In the genomic region with DNA sequence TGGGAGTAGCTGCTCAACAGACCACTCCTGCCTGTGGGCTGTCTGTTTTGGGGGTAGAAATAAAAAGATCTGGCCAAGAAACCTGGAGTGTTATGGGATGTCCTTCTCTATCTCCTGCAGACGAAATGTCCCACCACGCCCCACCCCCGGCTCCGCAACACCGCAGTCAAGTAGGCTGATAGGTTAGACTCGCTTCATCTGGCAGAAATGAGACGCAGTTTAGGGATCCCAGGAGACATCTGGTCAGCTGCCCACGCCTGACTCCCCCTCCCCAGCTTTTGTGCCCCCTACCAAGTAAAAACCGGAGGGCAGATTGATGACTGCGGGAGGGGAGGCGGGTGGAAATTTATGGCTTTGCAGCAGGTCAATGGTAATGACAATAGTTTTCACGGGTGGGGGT, we compare ENCODE assay signal across 23 cellular contexts. TPM values are rescaled to one million over a fixed set of nuclear protein-coding genes. Genes with fewer than 3 reads are reported as not detected.
DNase-seq lines count a peak whose midpoint lies in the region; ATAC-seq and TF ChIP-seq lines count a peak whose summit lies in the region.
"Had no signal": no experiment of that assay in that cellular context is flagged by ENCODE, and none has a peak within 500 bp of the region (broad histone marks: within the 10 kb centered on the region; RNA-seq: fewer than 3 reads in every experiment).

No MANE protein-coding gene starts in this region.

- H3K4me1 ChIP-seq in BLaER1 (peaks cover 100% of the 10 kb centered on the region), MM.1S (ENCODE audit: low read length) (peaks cover 48% of the 10 kb centered on the region), neural progenitor cell (peaks cover 19% of the 10 kb centered on the region), spleen (peaks cover 16 to 100% (median 65%) of the 10 kb centered on the region in 6 donors)
- H3K4me1 ChIP-seq: left lung had no signal

- peak overlapping the region; percentile 40 for H3K4me3 ChIP-seq in BLaER1
- H3K4me3 ChIP-seq in MM.1S (ENCODE audit: low read length), result no peak overlapping the region
- H3K4me3 ChIP-seq in coronary artery, result no peak overlapping the region
- no peak overlapping the region for H3K4me3 ChIP-seq in neural progenitor cell
- no peak overlapping the region for H3K4me3 ChIP-seq in spleen
- H3K4me3 ChIP-seq: left lung had no signal

- H2AFZ ChIP-seq in MM.1S (ENCODE audit: low read length) (no peak overlapping the region), neural progenitor cell (replicated peaks) (no peak overlapping the region)

- no peaks in the 10 kb centered on the region for H3K9me3 Mint-ChIP-seq in neural progenitor cell
- H3K9me3 Mint-ChIP-seq: activated T-helper 17 cell treated with anti-CD3 and anti-CD28 coated beads, Interleukin-2, amount 50 U/mL, for 72 hours; neural crest cell had no signal

- peak overlapping the region; percentile 48 for H3K4me3 Mint-ChIP-seq in neural progenitor cell
- H3K4me3 Mint-ChIP-seq: activated CD8-positive, alpha-beta memory T cell treated with anti-CD3 and anti-CD28 coated beads, Interleukin-2, amount 10 ng/mL, durations not matched to agents 7 days and 5 days; activated naive CD8-positive, alpha-beta T cell; activated T-helper 17 cell treated with anti-CD3 and anti-CD28 coated beads, Interleukin-2, amount 50 U/mL, for 72 hours; CD14-positive monocyte had no signal

- H3K27me3 Mint-ChIP-seq in neural progenitor cell (ENCODE audit: insufficient read depth, low read depth), result peaks cover 11% of the 10 kb centered on the region
- H3K27me3 Mint-ChIP-seq: activated naive CD8-positive, alpha-beta T cell; activated T-helper 17 cell treated with anti-CD3 and anti-CD28 coated beads, Interleukin-2, amount 50 U/mL, for 72 hours had no signal

- H3K9ac ChIP-seq in BLaER1 (peak overlapping the region; percentile 53; the same call in 1 of the 2 replicates), MM.1S (ENCODE audit: low read length) (0 out of 2 replicates have a peak overlapping the region, but pooled peaks have one; percentile 83), neural progenitor cell (no peak overlapping the region)

- H3K27ac Mint-ChIP-seq in neural progenitor cell, result no peak overlapping the region
- H3K27ac Mint-ChIP-seq: activated CD8-positive, alpha-beta memory T cell treated with anti-CD3 and anti-CD28 coated beads, Interleukin-2, amount 10 ng/mL, durations not matched to agents 7 days and 5 days; activated naive CD8-positive, alpha-beta T cell; activated T-helper 17 cell treated with anti-CD3 and anti-CD28 coated beads, Interleukin-2, amount 50 U/mL, for 72 hours; CD14-positive monocyte had no signal

- no peaks in the 10 kb centered on the region for H3K27me3 ChIP-seq in BLaER1
- no peaks in the 10 kb centered on the region for H3K27me3 ChIP-seq in MM.1S (replicated peaks; ENCODE audit: insufficient read depth, low read length)
- no peaks in the 10 kb centered on the region for H3K27me3 ChIP-seq in neural progenitor cell
- no peaks in the 10 kb centered on the region for H3K27me3 ChIP-seq in spleen (replicated peaks in 1 of 7)
- H3K27me3 ChIP-seq: left lung had no signal

- WGBS in spleen, 5 donors, result 84 to 87% (median 85%) methylated on average over 12 of the region's 12 CpGs

- peak overlapping the region; percentile 81 for H3K4me2 ChIP-seq in BLaER1
- peak overlapping the region; percentile 93; the same call in 1 of the 2 replicates for H3K4me2 ChIP-seq in MM.1S (ENCODE audit: low read depth, low read length)
- peak overlapping the region; percentile 44 for H3K4me2 ChIP-seq in neural progenitor cell

- H3F3A ChIP-seq in MM.1S (ENCODE audit: insufficient read depth, low read length) (peaks cover 52% of the 10 kb centered on the region), neural progenitor cell (ENCODE audit: low read depth) (no peaks in the 10 kb centered on the region)

- no peak for ATAC-seq in GM19455 (IDR thresholded peaks at IDR 0.05; ENCODE audit: unreplicated experiment)
- ATAC-seq: activated CD8-positive, alpha-beta memory T cell treated with anti-CD3 and anti-CD28 coated beads, Interleukin-2, amount 10 ng/mL, durations not matched to agents 7 days and 5 days; activated T-helper 17 cell treated with anti-CD3 and anti-CD28 coated beads, Interleukin-2, amount 50 U/mL, for 72 hours; left lung; Right ventricle myocardium inferior had no signal

- H3K79me2 ChIP-seq in MM.1S (ENCODE audit: low read length) (no peaks in the 10 kb centered on the region), neural progenitor cell (ENCODE audit: low read depth) (no peaks in the 10 kb centered on the region)

- H3K9me3 ChIP-seq in BLaER1 (no peaks in the 10 kb centered on the region), MM.1S (replicated peaks; ENCODE audit: insufficient read depth, low read length) (no peaks in the 10 kb centered on the region), neural progenitor cell (ENCODE audit: low read depth) (no peaks in the 10 kb centered on the region), spleen (no peaks in the 10 kb centered on the region)
- H3K9me3 ChIP-seq: left lung had no signal

- DNase-seq in MM.1S (no peak), coronary artery (ENCODE audit: low spot score) (no peak), neural progenitor cell (ENCODE audit: low spot score) (no peak), spleen (no peak), NCI-H524 treated with DMSO at 0.1 percent for 48 hours (lab: John Stamatoyannopoulos, UW) (no peak)
- no peak for DNase-seq in stimulated activated CD4-positive, alpha-beta T cell treated with anti-CD3 and anti-CD28 coated beads, Interleukin-2, amount 100 ng/mL, for 48 hours
- DNase-seq: ACHN; activated CD4-positive, alpha-beta T cell treated with anti-CD3 and anti-CD28 coated beads for 48 hours; activated CD8-positive, alpha-beta memory T cell treated with anti-CD3 and anti-CD28 coated beads, Interleukin-2, amount 10 ng/mL, durations not matched to agents 7 days and 5 days; DMS 273 treated with DMSO at 0.1 percent for 48 hours; GF-D8; glutamatergic neuron; KBM-7; left lung; MV-4-11; NCI-H187 had no signal

- no peak for TF ChIP-seq CTCF in MM.1S (IDR thresholded peaks at IDR 0.05; ENCODE audit: low read length)
- TF ChIP-seq CTCF in coronary artery (IDR thresholded peaks at IDR 0.05), result no peak
- no peak for TF ChIP-seq CTCF in neural progenitor cell (IDR thresholded peaks at IDR 0.05)
- no peak for TF ChIP-seq CTCF in spleen (IDR thresholded peaks at IDR 0.05 in 8 of 11, conservative IDR thresholded peaks at IDR 0.05 in 3 of 11)

- no peaks in the 10 kb centered on the region for H3K36me3 Mint-ChIP-seq in neural progenitor cell
- H3K36me3 Mint-ChIP-seq: activated CD8-positive, alpha-beta memory T cell treated with anti-CD3 and anti-CD28 coated beads, Interleukin-2, amount 10 ng/mL, durations not matched to agents 7 days and 5 days; activated naive CD8-positive, alpha-beta T cell; CD14-positive monocyte had no signal

- H4K20me1 ChIP-seq in BLaER1, result peaks cover 88% of the 10 kb centered on the region
- H4K20me1 ChIP-seq in MM.1S (ENCODE audit: insufficient read depth, low read length), result no peaks in the 10 kb centered on the region
- no peaks in the 10 kb centered on the region for H4K20me1 ChIP-seq in neural progenitor cell (ENCODE audit: low read depth)

- H3K27ac ChIP-seq in BLaER1, result peak overlapping the region; percentile 61
- H3K27ac ChIP-seq in MM.1S (ENCODE audit: low read length), result peak overlapping the region; percentile 98; the same call in 1 of the 2 replicates
- peak overlapping the region; percentile 2 to 67 for H3K27ac ChIP-seq in coronary artery
- H3K27ac ChIP-seq in neural progenitor cell, result no peak overlapping the region
- H3K27ac ChIP-seq in spleen, result no peak overlapping the region
- H3K27ac ChIP-seq: left lung had no signal

- intact Hi-C loops in spleen (cut with DNase I; ENCODE audit: low total_unique reads), result no loop called here

- H3K36me3 ChIP-seq in BLaER1 (no peaks in the 10 kb centered on the region), MM.1S (replicated peaks; ENCODE audit: insufficient read depth, low read length) (no peaks in the 10 kb centered on the region), neural progenitor cell (no peaks in the 10 kb centered on the region), spleen (no peaks in the 10 kb centered on the region)
- H3K36me3 ChIP-seq: left lung had no signal

- peaks cover 73% of the 10 kb centered on the region for H3K4me1 Mint-ChIP-seq in neural progenitor cell

- TF ChIP-seq POLR2A in spleen (IDR thresholded peaks at IDR 0.05), result no peak

- no peaks in the 10 kb centered on the region for H3K9me2 ChIP-seq in MM.1S (replicated peaks; ENCODE audit: insufficient read depth, low read length)

RNA-seq across cellular contexts. Expression of gene PMEPA1, which starts 25.9 kb away (rescaled TPM):
- 0.03 and 1.7 TPM in 2 replicates for total RNA-seq in neural progenitor cell (ENCODE audit: low replicate concordance)
- total RNA-seq in spleen, result 10 to 100 TPM in 5 of 7 donors, 1 to 10 TPM in 2; 7.3 to 15.7 (median 10.9) TPM
- polyA plus RNA-seq in spleen, result 1 to 10 TPM; 4.8 to 7.9 (median 6.7) TPM

Comparison
In these comparisons a context has a peak if more than half of its experiments do, and no peak if none do; other contexts are left out.
1. H3K27ac ChIP-seq: peak in BLaER1 (single experiment), MM.1S (single experiment) and coronary artery (2 of 2); none in neural progenitor cell (single experiment) and spleen (0 of 8).
2. Peak in every context shown above with its lines, with median percentiles within 50 percentile points of each other: H3K4me2 ChIP-seq.